ENCODE assay signal across 1 cellular context in the genomic region with DNA sequence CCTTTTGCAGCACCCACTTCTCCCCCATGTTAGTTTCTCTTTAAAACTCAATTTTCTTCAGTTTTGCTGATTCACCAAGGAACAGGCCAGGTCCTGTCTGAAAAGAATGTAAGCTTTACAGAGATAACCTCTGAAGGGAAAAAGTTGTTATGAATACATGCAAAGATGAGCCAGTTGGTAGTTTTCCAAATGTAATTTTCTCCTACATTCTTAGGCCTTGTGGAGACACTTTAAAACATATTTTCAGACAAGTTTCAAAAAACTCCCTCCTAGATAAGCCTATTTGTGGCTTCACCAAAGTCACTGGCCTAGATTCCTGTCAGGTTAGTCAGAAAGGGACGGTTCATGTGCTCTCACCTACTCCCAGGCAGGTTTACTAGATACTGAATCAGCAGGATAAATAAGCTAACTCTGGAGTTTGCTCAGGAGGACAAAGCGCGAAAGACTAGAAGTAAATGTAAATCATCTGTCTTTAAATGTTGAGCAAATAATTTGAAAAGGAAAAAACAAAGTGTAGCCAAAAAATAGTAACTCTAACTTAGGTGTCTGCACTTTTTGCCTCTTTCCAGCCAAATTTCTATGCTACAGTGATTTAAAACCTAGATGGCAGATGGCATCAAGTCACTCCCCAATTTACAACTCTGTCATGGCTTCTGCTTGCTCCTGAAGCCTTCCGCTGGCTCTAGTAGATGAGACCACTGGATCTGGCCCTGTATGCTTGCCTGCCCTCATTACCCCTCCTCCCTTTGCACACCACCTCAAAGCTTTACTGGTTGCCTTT.
TF ChIP-seq lines count a peak whose summit lies in the region.

No MANE protein-coding gene starts in this region.

TF ChIP-seq in SK-N-SH, 30 proteins besides CTCF, POLR2A, EP300 and RAD21 (continued from another document):
- TF ChIP-seq, protein P1, sequence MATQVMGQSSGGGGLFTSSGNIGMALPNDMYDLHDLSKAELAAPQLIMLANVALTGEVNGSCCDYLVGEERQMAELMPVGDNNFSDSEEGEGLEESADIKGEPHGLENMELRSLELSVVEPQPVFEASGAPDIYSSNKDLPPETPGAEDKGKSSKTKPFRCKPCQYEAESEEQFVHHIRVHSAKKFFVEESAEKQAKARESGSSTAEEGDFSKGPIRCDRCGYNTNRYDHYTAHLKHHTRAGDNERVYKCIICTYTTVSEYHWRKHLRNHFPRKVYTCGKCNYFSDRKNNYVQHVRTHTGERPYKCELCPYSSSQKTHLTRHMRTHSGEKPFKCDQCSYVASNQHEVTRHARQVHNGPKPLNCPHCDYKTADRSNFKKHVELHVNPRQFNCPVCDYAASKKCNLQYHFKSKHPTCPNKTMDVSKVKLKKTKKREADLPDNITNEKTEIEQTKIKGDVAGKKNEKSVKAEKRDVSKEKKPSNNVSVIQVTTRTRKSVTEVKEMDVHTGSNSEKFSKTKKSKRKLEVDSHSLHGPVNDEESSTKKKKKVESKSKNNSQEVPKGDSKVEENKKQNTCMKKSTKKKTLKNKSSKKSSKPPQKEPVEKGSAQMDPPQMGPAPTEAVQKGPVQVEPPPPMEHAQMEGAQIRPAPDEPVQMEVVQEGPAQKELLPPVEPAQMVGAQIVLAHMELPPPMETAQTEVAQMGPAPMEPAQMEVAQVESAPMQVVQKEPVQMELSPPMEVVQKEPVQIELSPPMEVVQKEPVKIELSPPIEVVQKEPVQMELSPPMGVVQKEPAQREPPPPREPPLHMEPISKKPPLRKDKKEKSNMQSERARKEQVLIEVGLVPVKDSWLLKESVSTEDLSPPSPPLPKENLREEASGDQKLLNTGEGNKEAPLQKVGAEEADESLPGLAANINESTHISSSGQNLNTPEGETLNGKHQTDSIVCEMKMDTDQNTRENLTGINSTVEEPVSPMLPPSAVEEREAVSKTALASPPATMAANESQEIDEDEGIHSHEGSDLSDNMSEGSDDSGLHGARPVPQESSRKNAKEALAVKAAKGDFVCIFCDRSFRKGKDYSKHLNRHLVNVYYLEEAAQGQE (IDR thresholded peaks at IDR 0.05; ENCODE audit: low read depth, low read length), result no peak
- TF ChIP-seq MXI1 (IDR thresholded peaks at IDR 0.05; ENCODE audit: low read depth, low read length) (no peak), RFX5 (IDR thresholded peaks at IDR 0.05; ENCODE audit: low read length) (no peak), USF2 (IDR thresholded peaks at IDR 0.05; ENCODE audit: borderline replicate concordance, low read depth, low read length) (no peak), PBX3 (IDR thresholded peaks at IDR 0.05) (0 out of 2 replicates have a peak, but pooled peaks have one; percentile 41), MEF2A (IDR thresholded peaks at IDR 0.05; ENCODE audit: borderline replicate concordance, low read depth) (peak; percentile 23; the same call in 1 of the 2 replicates), POLR2AphosphoS5 (IDR thresholded peaks at IDR 0.05; ENCODE audit: low read depth, low read length) (no peak; the same call in 1 of the 2 replicates), RXRA (IDR thresholded peaks at IDR 0.05; ENCODE audit: borderline replicate concordance, low read depth) (no peak), SMC3 (IDR thresholded peaks at IDR 0.05; ENCODE audit: low read depth, low read length) (no peak), SIN3A (IDR thresholded peaks at IDR 0.05; ENCODE audit: borderline replicate concordance, low read depth, low read length) (no peak), TAF1 (IDR thresholded peaks at IDR 0.05; ENCODE audit: borderline replicate concordance, low read depth, low read length) (no peak)
- TF ChIP-seq, protein P2, sequence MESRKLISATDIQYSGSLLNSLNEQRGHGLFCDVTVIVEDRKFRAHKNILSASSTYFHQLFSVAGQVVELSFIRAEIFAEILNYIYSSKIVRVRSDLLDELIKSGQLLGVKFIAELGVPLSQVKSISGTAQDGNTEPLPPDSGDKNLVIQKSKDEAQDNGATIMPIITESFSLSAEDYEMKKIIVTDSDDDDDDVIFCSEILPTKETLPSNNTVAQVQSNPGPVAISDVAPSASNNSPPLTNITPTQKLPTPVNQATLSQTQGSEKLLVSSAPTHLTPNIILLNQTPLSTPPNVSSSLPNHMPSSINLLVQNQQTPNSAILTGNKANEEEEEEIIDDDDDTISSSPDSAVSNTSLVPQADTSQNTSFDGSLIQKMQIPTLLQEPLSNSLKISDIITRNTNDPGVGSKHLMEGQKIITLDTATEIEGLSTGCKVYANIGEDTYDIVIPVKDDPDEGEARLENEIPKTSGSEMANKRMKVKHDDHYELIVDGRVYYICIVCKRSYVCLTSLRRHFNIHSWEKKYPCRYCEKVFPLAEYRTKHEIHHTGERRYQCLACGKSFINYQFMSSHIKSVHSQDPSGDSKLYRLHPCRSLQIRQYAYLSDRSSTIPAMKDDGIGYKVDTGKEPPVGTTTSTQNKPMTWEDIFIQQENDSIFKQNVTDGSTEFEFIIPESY (IDR thresholded peaks at IDR 0.05; ENCODE audit: borderline replicate concordance, low read depth), result no peak
